ENCODE assay signal across 7 cellular contexts in the genomic region with DNA sequence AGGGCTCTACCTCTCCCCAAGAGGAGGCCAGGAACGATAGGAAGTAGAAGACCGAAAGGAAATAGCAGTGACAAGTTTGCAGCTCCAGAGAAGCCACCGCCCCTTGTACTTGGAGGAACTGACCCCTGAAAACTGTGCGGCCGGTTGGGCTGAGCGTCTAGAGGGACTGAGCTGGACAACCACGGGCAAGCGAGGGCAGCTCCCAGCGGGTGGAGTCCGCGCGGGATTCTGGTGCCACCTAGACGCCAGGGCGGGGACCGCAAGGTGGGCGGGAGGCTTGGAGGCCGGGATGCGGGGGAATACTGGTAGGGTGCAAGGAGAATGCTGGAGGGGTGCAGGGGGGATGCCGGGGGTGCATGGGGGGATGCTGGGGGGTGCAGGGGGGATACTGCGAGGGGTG. TPM values are rescaled to one million over a fixed set of nuclear protein-coding genes. Genes with fewer than 3 reads are reported as not detected.
DNase-seq lines count a peak whose midpoint lies in the region; TF ChIP-seq lines count a peak whose summit lies in the region.

No MANE protein-coding gene starts in this region.

- peaks cover 0 to 3% (median 0%) of the 10 kb centered on the region in 5 experiments for H3K9me3 Mint-ChIP-seq in brain

- TF ChIP-seq CTCF in GM06990 (IDR thresholded peaks at IDR 0.05; ENCODE audit: insufficient read depth, low read length, poor library complexity, severe bottlenecking), result peak; percentile 68
- TF ChIP-seq CTCF in brain (conservative IDR thresholded peaks at IDR 0.05), result peak; percentile 23 to 32
- peak in 3 of 6 experiments; percentile 19 to 40 (median 40) for TF ChIP-seq CTCF in thyroid gland (IDR thresholded peaks at IDR 0.05)

- peak overlapping the region; percentile 18 to 88 (median 45) for H3K4me3 Mint-ChIP-seq in brain

- no peaks in the 10 kb centered on the region for H3K9me3 ChIP-seq in thyroid gland

- peak overlapping the region; percentile 33 for H3K4me3 ChIP-seq in GM06990 (replicated peaks; ENCODE audit: low read depth, low read length)
- H3K4me3 ChIP-seq in thyroid gland (replicated peaks in 1 of 3), result no peak overlapping the region

- peaks cover 34% of the 10 kb centered on the region for H3K4me1 Mint-ChIP-seq in brain

- peaks cover 14 to 23% of the 10 kb centered on the region in 2 donors for H3K4me1 ChIP-seq in thyroid gland

- no peaks in the 10 kb centered on the region for H3K36me3 ChIP-seq in GM06990 (ENCODE audit: control insufficient read depth, insufficient read depth, low read length)
- no peaks in the 10 kb centered on the region for H3K36me3 ChIP-seq in thyroid gland

- intact Hi-C loops in thyroid gland (cut with DNase I), result no loop called here

- no peak overlapping the region for H3K27ac Mint-ChIP-seq in brain

- H3K27ac ChIP-seq in thyroid gland, result no peak overlapping the region

- H3K36me3 Mint-ChIP-seq in brain, result no peaks in the 10 kb centered on the region

- DNase-seq in GM06990 (ENCODE audit: extremely low read depth, insufficient read length), result no peak
- peak; percentile 36 for DNase-seq in MV-4-11 (lab: John Stamatoyannopoulos, UW)
- DNase-seq in kidney glomerular epithelial cell (lab: John Stamatoyannopoulos, UW), result peak; percentile 23
- DNase-seq in thyroid gland, result peak; percentile 56 to 64
- no peak for DNase-seq in NCI-H510A treated with DMSO at 0.1 percent for 48 hours (lab: John Stamatoyannopoulos, UW)
- DNase-seq in NCI-H1436 (lab: John Stamatoyannopoulos, UW), result no peak

- no peaks in the 10 kb centered on the region for H3K27me3 ChIP-seq in GM06990 (replicated peaks; ENCODE audit: control insufficient read depth, insufficient read depth, low read length)
- no peaks in the 10 kb centered on the region for H3K27me3 ChIP-seq in thyroid gland

- TF ChIP-seq POLR2A in thyroid gland (IDR thresholded peaks at IDR 0.05), result no peak

- 2 to 4% methylated on average over 8 to 14 of the region's 20 CpGs for WGBS in thyroid gland, 2 donors

- H3K27me3 Mint-ChIP-seq in brain, result peaks cover 85% of the 10 kb centered on the region

RNA-seq across cellular contexts. Expression of gene SLC6A4, which starts 1.3 kb away (rescaled TPM):
- 0.32 TPM for polyA plus RNA-seq in brain (ENCODE audit: insufficient read depth, low read depth, low replicate concordance)
- total RNA-seq in thyroid gland, result 1 to 10 TPM in 1 of 4 donors, under 1 TPM in 3; under 0.01 to 4.9 (median 0.20) TPM

RNA-seq across cellular contexts. Expression of gene BLMH, which starts 54.9 kb away (rescaled TPM):
- 69.1 TPM for polyA plus RNA-seq in brain (ENCODE audit: insufficient read depth, low read depth, low replicate concordance)
- 10 to 100 TPM; 17.5 to 31.7 (median 27.1) TPM for total RNA-seq in thyroid gland

Comparison
In these comparisons a context has a peak if more than half of its experiments do, and no peak if none do; other contexts are left out.
1. DNase-seq: peak in MV-4-11 (single experiment), kidney glomerular epithelial cell (single experiment) and thyroid gland (2 of 2); none in GM06990 (single experiment), NCI-H510A treated with DMSO at 0.1 percent for 48 hours (single experiment) and NCI-H1436 (single experiment).